In the genomic region with DNA sequence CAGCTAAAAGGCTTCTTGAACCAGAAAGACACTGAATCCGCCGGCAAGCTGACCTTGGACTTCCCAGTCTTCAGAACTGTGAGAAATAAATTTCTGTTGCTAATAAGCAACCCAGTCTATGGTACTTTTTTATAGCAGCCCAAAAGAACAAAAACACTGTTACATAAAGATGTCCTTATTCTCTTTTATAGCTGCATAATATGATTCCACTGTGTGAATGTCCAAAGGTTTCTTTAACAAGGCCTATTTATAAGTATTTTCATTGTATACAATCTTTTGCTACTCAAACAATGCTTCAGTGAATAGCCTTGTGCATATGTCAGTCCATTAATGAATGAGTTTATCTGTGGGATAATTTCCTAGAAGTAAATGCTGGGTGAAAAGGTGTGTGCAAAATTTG, we compare ENCODE assay signal across 18 cellular contexts.
"Had no signal": no experiment of that assay in that cellular context is flagged by ENCODE, and none has a peak within 500 bp of the region (broad histone marks: within the 10 kb centered on the region; RNA-seq: fewer than 3 reads in every experiment).

No MANE protein-coding gene starts in this region.

- H3K4me3 ChIP-seq: coronary artery, dorsolateral prefrontal cortex, esophagus muscularis mucosa, gastrocnemius medialis, heart right ventricle, left lung, lower lobe of right lung had no signal

- H3K36me3 ChIP-seq: esophagus muscularis mucosa, gastrocnemius medialis, heart right ventricle, left lung, lower lobe of right lung had no signal

- H3K27me3 ChIP-seq: esophagus muscularis mucosa, foreskin keratinocyte, gastrocnemius medialis had no signal

- H3K27ac ChIP-seq: coronary artery, dorsolateral prefrontal cortex, esophagus muscularis mucosa, foreskin keratinocyte, gastrocnemius medialis, heart right ventricle, left lung, lower lobe of right lung had no signal

- H3K9me3 ChIP-seq: esophagus muscularis mucosa, gastrocnemius medialis, heart right ventricle, left lung, lower lobe of right lung had no signal

- H3K27ac Mint-ChIP-seq: mesothelial cell of epicardium; naive thymus-derived CD4-positive, alpha-beta T cell had no signal

- H3K36me3 Mint-ChIP-seq: mesothelial cell of epicardium; naive thymus-derived CD4-positive, alpha-beta T cell had no signal

- H3K4me3 Mint-ChIP-seq: mesothelial cell of epicardium; naive thymus-derived CD4-positive, alpha-beta T cell had no signal

- H3K4me1 ChIP-seq: esophagus muscularis mucosa, foreskin keratinocyte, gastrocnemius medialis, left lung had no signal

- ATAC-seq: foreskin keratinocyte; gastrocnemius medialis; heart right ventricle; left lung; left ventricle myocardium superior; lower lobe of right lung; naive thymus-derived CD4-positive, alpha-beta T cell had no signal

- DNase-seq: dermis blood vessel endothelial cell; dorsolateral prefrontal cortex; effector CD4-positive, alpha-beta T cell; effector memory CD4-positive, alpha-beta T cell; foreskin keratinocyte; gastrocnemius medialis; glutamatergic neuron; head of caudate nucleus; heart right ventricle; hippocampal formation; left lung; left ventricle myocardium superior; lower lobe of right lung; mesenchymal stem cell; naive thymus-derived CD4-positive, alpha-beta T cell had no signal
